Comparison of ENCODE assay signal across 10 cellular contexts in genomic region chr7:27182861-27183681, GRCh38. TPM values are rescaled to one million over a fixed set of nuclear protein-coding genes. Genes with fewer than 3 reads are reported as not detected.
DNase-seq lines count a peak whose midpoint lies in the region; ATAC-seq, FAIRE-seq and TF ChIP-seq lines count a peak whose summit lies in the region.
"Had no signal": no experiment of that assay in that cellular context is flagged by ENCODE, and none has a peak within 500 bp of the region (broad histone marks: within the 10 kb centered on the region; RNA-seq: fewer than 3 reads in every experiment).

No MANE protein-coding gene starts in this region.

- H3K27me3 ChIP-seq in endothelial cell of umbilical vein (ENCODE audit: control insufficient read depth in 2 of 2, insufficient read depth in 2 of 2, low read length in 2 of 2) (no peaks in the 10 kb centered on the region), rectal smooth muscle tissue (ENCODE audit: control insufficient read depth, insufficient read depth, low read length) (peaks cover 6% of the 10 kb centered on the region)

- CTCF ChIA-PET in endothelial cell of umbilical vein (lab: Charles Lee): interaction anchor here (0.9 to 6.0 kb wide), 8 partner anchors 10 to 911 kb away, joined by 3 to 49 read pairs (median 5); partner anchors contain the start of gene HOXA10

- intact Hi-C loops in endothelial cell of umbilical vein (cut with micrococcal nuclease): no loop called here

- H3K4me2 ChIP-seq in endothelial cell of umbilical vein (ENCODE audit: insufficient read depth, low read length): peak overlapping the region; percentile 82

- H3K27ac ChIP-seq in endothelial cell of umbilical vein (ENCODE audit: insufficient read depth, low read depth, low read length) (peak overlapping the region; percentile 90), rectal smooth muscle tissue (ENCODE audit: low read depth, low read length) (peak overlapping the region; percentile 96)

- no peaks in the 10 kb centered on the region for H3K9me1 ChIP-seq in endothelial cell of umbilical vein (replicated peaks; ENCODE audit: control insufficient read depth, extremely low read depth, insufficient read depth, low read length)

- dilution Hi-C loops in endothelial cell of umbilical vein (cut with MboI; ENCODE audit: extremely low pct_ligation_motif_present, low sequenced_read_pairs): no loop called here

- H3K79me2 ChIP-seq in endothelial cell of umbilical vein (ENCODE audit: control insufficient read depth, insufficient read depth, low read length): peaks cover 87% of the 10 kb centered on the region

- peak overlapping the region; percentile 88 for H3K9ac ChIP-seq in endothelial cell of umbilical vein (replicated peaks; ENCODE audit: extremely low read depth, insufficient read depth, low read length)
- peak overlapping the region; percentile 7 for H3K9ac ChIP-seq in rectal smooth muscle tissue (ENCODE audit: low read length)

- peak; percentile 49 for FAIRE-seq in endothelial cell of umbilical vein (lab: Jason Lieb, UNC)
- FAIRE-seq: TTC549 had no signal

- no peaks in the 10 kb centered on the region for H3K36me3 ChIP-seq in endothelial cell of umbilical vein (ENCODE audit: control insufficient read depth in 2 of 2, extremely low read depth in 1 of 2, insufficient read depth in 2 of 2, low read length in 2 of 2)
- H3K36me3 ChIP-seq in rectal smooth muscle tissue (ENCODE audit: control insufficient read depth, insufficient read depth, low read length): no peaks in the 10 kb centered on the region

- H3K4me1 ChIP-seq in endothelial cell of umbilical vein (ENCODE audit: control insufficient read depth, extremely low read depth, insufficient read depth, low read length): peaks cover 58% of the 10 kb centered on the region
- H3K4me1 ChIP-seq in rectal smooth muscle tissue (ENCODE audit: control insufficient read depth, insufficient read depth, low read length): peaks cover 14% of the 10 kb centered on the region

- H3K9me3 ChIP-seq in endothelial cell of umbilical vein (replicated peaks; ENCODE audit: control insufficient read depth, insufficient read depth, low read length): no peaks in the 10 kb centered on the region

- H3K4me3 ChIP-seq in endothelial cell of umbilical vein (replicated peaks in 1 of 3; ENCODE audit: insufficient read depth in 1 of 3, low read depth in 1 of 3, low read length in 3 of 3) (peak overlapping the region; percentile 82 to 91 (median 84)), rectal smooth muscle tissue (ENCODE audit: low read length) (peak overlapping the region; percentile 72)

- no peaks in the 10 kb centered on the region for H4K20me1 ChIP-seq in endothelial cell of umbilical vein (replicated peaks; ENCODE audit: control insufficient read depth, extremely low read depth, insufficient read depth, low read length)

- peak overlapping the region; percentile 3 for H2AFZ ChIP-seq in endothelial cell of umbilical vein (ENCODE audit: low read depth, low read length)

- no peak for ATAC-seq in GM19324 (IDR thresholded peaks at IDR 0.05; ENCODE audit: low FRiP score, unreplicated experiment)

- no TSS peak for BruUV-seq in endothelial cell of umbilical vein (replicated peaks; lab: Mats Ljungman, UMichigan)

- DNase-seq in ELF-1 (ENCODE audit: low read depth, low spot score) (peak; percentile 95), NCI-H1105 (lab: John Stamatoyannopoulos, UW) (peak; percentile 37), endothelial cell of umbilical vein (ENCODE audit: low read depth, low spot score) (peak; percentile 50), DMS153 (lab: John Stamatoyannopoulos, UW) (no peak), GOT3 (lab: John Stamatoyannopoulos, UW) (no peak), RPMI8226 (no peak)
- DNase-seq: effector CD8-positive, alpha-beta T cell had no signal

- POLR2A ChIA-PET in endothelial cell of umbilical vein (lab: Charles Lee): interaction anchor here (0.8 kb wide), 1 partner anchor 65 kb away, joined by 3 read pairs; no protein-coding TSS in a partner anchor

- TF ChIP-seq POLR2A in endothelial cell of umbilical vein (IDR thresholded peaks at IDR 0.05; ENCODE audit: low read depth, low read length): no peak

- no peak for TF ChIP-seq CTCF in endothelial cell of umbilical vein (IDR thresholded peaks at IDR 0.05; ENCODE audit: extremely low read depth in 1 of 2, insufficient read depth in 1 of 2, low read depth in 1 of 2, low read length in 2 of 2)

TF ChIP-seq in endothelial cell of umbilical vein, 7 proteins besides CTCF, POLR2A, EP300 and RAD21:
- TF ChIP-seq MAX (IDR thresholded peaks at IDR 0.05; ENCODE audit: insufficient read depth, insufficient read length): no peak
- no peak for TF ChIP-seq JUN (IDR thresholded peaks at IDR 0.05; ENCODE audit: borderline replicate concordance, insufficient read depth, insufficient read length, low read depth)
- no peak for TF ChIP-seq EZH2 (IDR thresholded peaks at IDR 0.05; ENCODE audit: borderline replicate concordance, low read depth, low read length, severe bottlenecking)
- no peak for TF ChIP-seq FOS (IDR thresholded peaks at IDR 0.05; ENCODE audit: borderline replicate concordance, insufficient read depth, low read length)
- no peak for TF ChIP-seq POLR2AphosphoS5 (IDR thresholded peaks at IDR 0.05; ENCODE audit: insufficient read depth, low read depth, low read length)
- no peak for TF ChIP-seq GATA2 (IDR thresholded peaks at IDR 0.05; ENCODE audit: insufficient read depth, insufficient read length, low read depth, low read length)
- TF ChIP-seq MYC (IDR thresholded peaks at IDR 0.05; ENCODE audit: low read depth, low read length): no peak

RNA-seq across cellular contexts. Expression of gene HOXA11, which starts 2.0 kb away (rescaled TPM):
- total RNA-seq in endothelial cell of umbilical vein: 15.2 and 16.7 TPM in 2 replicates
- polyA plus RNA-seq in endothelial cell of umbilical vein: 10.4 and 10.8 TPM in 2 replicates
- polyA plus RNA-seq in endothelial cell of umbilical vein (2011; cell fraction: cytosol; rRNA removed): 8.2 and 9.7 TPM in 2 replicates
- 4.6 and 5.5 TPM in 2 replicates for polyA plus RNA-seq in endothelial cell of umbilical vein (2011; cell fraction: nucleus; rRNA removed)
- polyA plus RNA-seq in endothelial cell of umbilical vein (2012): 11.6 TPM in 2 replicates
- 6.6 and 8.6 TPM in 2 replicates for polyA minus RNA-seq in endothelial cell of umbilical vein
- 2.8 TPM for polyA minus RNA-seq in endothelial cell of umbilical vein (2011; cell fraction: cytosol; rRNA and poly(A)+ RNA removed)
- 3.6 and 3.7 TPM in 2 replicates for polyA minus RNA-seq in endothelial cell of umbilical vein (2011; cell fraction: nucleus; rRNA and poly(A)+ RNA removed)

RNA-seq across cellular contexts. Expression of gene HOXA10, which starts 9.0 kb away (rescaled TPM):
- total RNA-seq in endothelial cell of umbilical vein: 24.4 and 27.6 TPM in 2 replicates
- polyA plus RNA-seq in endothelial cell of umbilical vein: 23.7 and 30.3 TPM in 2 replicates
- polyA plus RNA-seq in endothelial cell of umbilical vein (2011; cell fraction: cytosol; rRNA removed): 15.8 and 19.0 TPM in 2 replicates
- 16.7 TPM in 2 replicates for polyA plus RNA-seq in endothelial cell of umbilical vein (2011; cell fraction: nucleus; rRNA removed)
- polyA plus RNA-seq in endothelial cell of umbilical vein (2012): 15.1 and 20.3 TPM in 2 replicates
- polyA minus RNA-seq in endothelial cell of umbilical vein: 24.4 and 30.3 TPM in 2 replicates
- 3.2 TPM for polyA minus RNA-seq in endothelial cell of umbilical vein (2011; cell fraction: cytosol; rRNA and poly(A)+ RNA removed)
- polyA minus RNA-seq in endothelial cell of umbilical vein (2011; cell fraction: nucleus; rRNA and poly(A)+ RNA removed): 8.0 and 9.1 TPM in 2 replicates

RNA-seq across cellular contexts. Expression of gene HOXA13, which starts 16.8 kb away (rescaled TPM):
- total RNA-seq in endothelial cell of umbilical vein: 0.09 and 0.22 TPM in 2 replicates
- 0.02 TPM in 1 of 2 replicates, not detected in the other for polyA plus RNA-seq in endothelial cell of umbilical vein
- polyA plus RNA-seq in endothelial cell of umbilical vein (2011; cell fraction: cytosol; rRNA removed): 0.01 TPM in 2 replicates
- polyA plus RNA-seq in endothelial cell of umbilical vein (2011; cell fraction: nucleus; rRNA removed): 0.03 TPM in 1 of 2 replicates, not detected in the other
- polyA plus RNA-seq in endothelial cell of umbilical vein (2012): not detected in 2 replicates
- polyA minus RNA-seq in endothelial cell of umbilical vein: not detected in 2 replicates
- 0.72 TPM for polyA minus RNA-seq in endothelial cell of umbilical vein (2011; cell fraction: cytosol; rRNA and poly(A)+ RNA removed)
- not detected in 2 replicates for polyA minus RNA-seq in endothelial cell of umbilical vein (2011; cell fraction: nucleus; rRNA and poly(A)+ RNA removed)

RNA-seq across cellular contexts. Expression of gene HOXA9, which starts 17.7 kb away (rescaled TPM):
- total RNA-seq in endothelial cell of umbilical vein: 61.6 and 62.9 TPM in 2 replicates
- polyA plus RNA-seq in endothelial cell of umbilical vein: 47.2 and 84.1 TPM in 2 replicates
- 44.6 and 46.3 TPM in 2 replicates for polyA plus RNA-seq in endothelial cell of umbilical vein (2011; cell fraction: cytosol; rRNA removed)
- 94.3 and 108 TPM in 2 replicates for polyA plus RNA-seq in endothelial cell of umbilical vein (2011; cell fraction: nucleus; rRNA removed)
- 32.3 and 47.7 TPM in 2 replicates for polyA plus RNA-seq in endothelial cell of umbilical vein (2012)
- polyA minus RNA-seq in endothelial cell of umbilical vein: 8.0 and 11.3 TPM in 2 replicates
- not detected for polyA minus RNA-seq in endothelial cell of umbilical vein (2011; cell fraction: cytosol; rRNA and poly(A)+ RNA removed)
- polyA minus RNA-seq in endothelial cell of umbilical vein (2011; cell fraction: nucleus; rRNA and poly(A)+ RNA removed): 14.0 and 22.7 TPM in 2 replicates

RNA-seq across cellular contexts. Expression of gene HOXA7, which starts 26.6 kb away (rescaled TPM):
- total RNA-seq in endothelial cell of umbilical vein: 15.6 and 18.5 TPM in 2 replicates
- 16.9 and 18.1 TPM in 2 replicates for polyA plus RNA-seq in endothelial cell of umbilical vein
- polyA plus RNA-seq in endothelial cell of umbilical vein (2011; cell fraction: cytosol; rRNA removed): 13.0 and 13.8 TPM in 2 replicates
- polyA plus RNA-seq in endothelial cell of umbilical vein (2011; cell fraction: nucleus; rRNA removed): 5.6 and 8.3 TPM in 2 replicates
- polyA plus RNA-seq in endothelial cell of umbilical vein (2012): 13.9 and 16.0 TPM in 2 replicates
- 8.6 and 9.4 TPM in 2 replicates for polyA minus RNA-seq in endothelial cell of umbilical vein
- 5.9 TPM for polyA minus RNA-seq in endothelial cell of umbilical vein (2011; cell fraction: cytosol; rRNA and poly(A)+ RNA removed)
- 3.8 and 4.1 TPM in 2 replicates for polyA minus RNA-seq in endothelial cell of umbilical vein (2011; cell fraction: nucleus; rRNA and poly(A)+ RNA removed)

Comparison
In these comparisons a context has a peak if more than half of its experiments do, and no peak if none do; other contexts are left out.
1. DNase-seq: peak in ELF-1 (single experiment), NCI-H1105 (single experiment) and endothelial cell of umbilical vein (single experiment); none in DMS153 (single experiment), GOT3 (single experiment) and RPMI8226 (single experiment).